Comparison of ENCODE assay signal across 9 cellular contexts in the genomic region with DNA sequence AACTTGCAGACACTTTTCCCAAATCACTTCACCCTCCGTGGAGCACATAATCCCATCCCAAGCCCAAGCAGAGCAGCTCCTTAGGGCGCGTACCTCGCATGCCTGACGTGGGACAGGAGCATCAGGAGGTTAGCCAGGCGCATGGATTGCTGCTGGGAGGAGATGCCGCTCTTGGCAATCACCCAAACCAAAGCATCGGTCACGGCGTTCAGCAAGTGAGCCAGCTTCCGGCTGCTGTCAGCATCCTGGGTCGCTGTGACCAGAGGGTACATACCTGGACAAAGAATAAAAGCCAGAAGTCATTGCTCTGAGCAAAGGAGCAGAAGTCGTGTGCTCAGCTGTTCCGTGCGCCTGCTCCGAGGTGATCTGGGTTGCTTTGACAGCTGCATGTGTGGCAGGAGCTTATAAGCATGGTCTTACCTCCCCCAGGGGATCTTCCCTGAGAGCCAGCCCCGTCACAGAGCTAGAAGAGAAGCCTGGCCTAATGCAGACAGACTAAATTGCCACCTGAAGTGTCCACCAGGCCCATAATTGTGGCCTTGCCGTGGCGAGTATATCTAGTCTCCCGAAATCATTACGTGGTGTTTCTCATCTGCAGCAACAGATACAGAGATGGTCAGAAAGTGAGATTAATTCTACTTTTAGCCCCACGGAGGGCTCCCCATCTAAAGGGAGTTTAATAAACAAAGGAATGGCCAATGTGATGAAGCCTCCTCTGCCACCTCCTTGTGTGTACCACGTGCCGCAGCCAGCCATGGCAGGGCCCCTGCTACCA. TPM values are rescaled to one million over a fixed set of nuclear protein-coding genes. Genes with fewer than 3 reads are reported as not detected.
DNase-seq lines count a peak whose midpoint lies in the region; ATAC-seq and TF ChIP-seq lines count a peak whose summit lies in the region.
"Had no signal": no experiment of that assay in that cellular context is flagged by ENCODE, and none has a peak within 500 bp of the region (broad histone marks: within the 10 kb centered on the region; RNA-seq: fewer than 3 reads in every experiment).

No MANE protein-coding gene starts in this region.

- H3K79me2 ChIP-seq in trophoblast cell (ENCODE audit: control insufficient read depth, insufficient read depth, low read length, poor library complexity), result no peaks in the 10 kb centered on the region

- peak; percentile 77 for DNase-seq in HK-2 (ENCODE audit: unreplicated experiment)
- no peak for DNase-seq in activated B cell treated with CpG ODN at 0.5 μM for 24 hours
- DNase-seq in trophoblast cell, result peak; percentile 9 to 36
- DNase-seq in NCI-H446 (lab: John Stamatoyannopoulos, UW), result no peak
- no peak for DNase-seq in RKO (ENCODE audit: low spot score)
- no peak for DNase-seq in activated naive CD4-positive, alpha-beta T cell (lab: John Stamatoyannopoulos, UW)

- POLR2A ChIA-PET in activated B cell treated with CpG ODN at 0.5 μM for 24 hours (lab: Charles Lee), result interaction anchor here (0.8 to 4.5 kb wide), 22 partner anchors 12 to 593 kb away, joined by 3 to 77 read pairs (median 6); a partner anchor contains a TSS

- peaks cover 3% of the 10 kb centered on the region in 2 experiments for H3K4me1 ChIP-seq in trophoblast cell (ENCODE audit: control insufficient read depth in 1 of 2, insufficient read depth in 2 of 2, low read length in 2 of 2)

- no peak for TF ChIP-seq CTCF in activated B cell treated with CpG ODN at 0.5 μM for 24 hours (IDR thresholded peaks at IDR 0.05)

- H3K4me3 Mint-ChIP-seq in activated B cell treated with CpG ODN at 0.5 μM for 24 hours, result peak overlapping the region; percentile 73

- H3K27me3 Mint-ChIP-seq in activated B cell treated with CpG ODN at 0.5 μM for 24 hours, result no peaks in the 10 kb centered on the region

- no peak overlapping the region for H4K91ac ChIP-seq in trophoblast cell (ENCODE audit: low read depth, low read length)

- H4K12ac ChIP-seq in trophoblast cell (ENCODE audit: low read depth, low read length), result no peak overlapping the region

- CTCF ChIA-PET in activated B cell treated with CpG ODN at 0.5 μM for 24 hours (lab: Charles Lee), result interaction anchor here (0.9 to 4.3 kb wide), 7 partner anchors 18 to 224 kb away, joined by 3 to 44 read pairs (median 5); a partner anchor contains a TSS

- no peak overlapping the region for H3K9ac ChIP-seq in trophoblast cell (ENCODE audit: low read length)

- peaks cover 75% of the 10 kb centered on the region for H3K4me1 Mint-ChIP-seq in activated B cell treated with CpG ODN at 0.5 μM for 24 hours

- no peaks in the 10 kb centered on the region for H3K79me1 ChIP-seq in trophoblast cell (ENCODE audit: low read length)

- no peaks in the 10 kb centered on the region for H3K27me3 ChIP-seq in trophoblast cell (ENCODE audit: insufficient read depth, low read length)
- H3K27me3 ChIP-seq: gastrocnemius medialis had no signal

- H3K18ac ChIP-seq in trophoblast cell (ENCODE audit: low read length), result no peak overlapping the region

- no peak overlapping the region for H3K14ac ChIP-seq in trophoblast cell (ENCODE audit: low read length)

- H3K27ac ChIP-seq in trophoblast cell (ENCODE audit: low read depth, low read length), result no peak overlapping the region

- no peaks in the 10 kb centered on the region for H3K9me3 Mint-ChIP-seq in activated B cell treated with CpG ODN at 0.5 μM for 24 hours

- H3K27ac Mint-ChIP-seq in activated B cell treated with CpG ODN at 0.5 μM for 24 hours, result peak overlapping the region; percentile 97

- no peak overlapping the region for H3K4me3 ChIP-seq in trophoblast cell (ENCODE audit: low read depth, low read length)
- H3K4me3 ChIP-seq: gastrocnemius medialis had no signal

- peaks cover 4 to 5% of the 10 kb centered on the region in 2 experiments for H3K36me3 ChIP-seq in trophoblast cell (ENCODE audit: control insufficient read depth in 1 of 2, insufficient read depth in 2 of 2, low read length in 2 of 2)
- H3K36me3 ChIP-seq: gastrocnemius medialis had no signal

- H3K9me3 ChIP-seq in trophoblast cell (ENCODE audit: insufficient read depth, low read depth, low read length), result peaks cover 3% of the 10 kb centered on the region
- H3K9me3 ChIP-seq: gastrocnemius medialis had no signal

- no peak overlapping the region for H2BK120ac ChIP-seq in trophoblast cell (ENCODE audit: insufficient read depth, low read length, poor library complexity)

- no peak overlapping the region for H3K4me2 ChIP-seq in trophoblast cell (ENCODE audit: low read length)

- no peak overlapping the region for H2BK12ac ChIP-seq in trophoblast cell (ENCODE audit: low read length)

- no peak overlapping the region for H2AK5ac ChIP-seq in trophoblast cell (ENCODE audit: low read length)

- ATAC-seq in GM18907 (IDR thresholded peaks at IDR 0.05; ENCODE audit: unreplicated experiment), result peak; percentile 8
- ATAC-seq in activated B cell treated with CpG ODN at 0.5 μM for 24 hours (ENCODE audit: low read depth), result peak; percentile 22
- no peak for ATAC-seq in GM19324 (IDR thresholded peaks at IDR 0.05; ENCODE audit: low FRiP score, unreplicated experiment)
- ATAC-seq: gastrocnemius medialis had no signal

- peaks cover 7% of the 10 kb centered on the region for H3K36me3 Mint-ChIP-seq in activated B cell treated with CpG ODN at 0.5 μM for 24 hours (ENCODE audit: low read depth)

- intact Hi-C loops in activated B cell treated with CpG ODN at 0.5 μM for 24 hours (cut with micrococcal nuclease), result loop anchor here (1.0 to 5.0 kb wide), 6 partner anchors 26 to 972 kb away; a partner anchor contains a TSS

- no peak overlapping the region for H3K23ac ChIP-seq in trophoblast cell (ENCODE audit: low read length)

- WGBS in trophoblast cell (ENCODE audit: extremely low coverage, insufficient coverage, insufficient read length), result no CpG with 5 or more reads among the region's 24 CpGs

- H3K4ac ChIP-seq in trophoblast cell (ENCODE audit: low read depth, low read length), result no peak overlapping the region

- H4K8ac ChIP-seq in trophoblast cell (ENCODE audit: low read depth, low read length), result no peak overlapping the region

- H2AFZ ChIP-seq in trophoblast cell (ENCODE audit: insufficient read depth, low read length, poor library complexity), result no peak overlapping the region

- H2BK5ac ChIP-seq in trophoblast cell (ENCODE audit: low read depth, low read length, poor library complexity), result no peak overlapping the region

RNA-seq across cellular contexts. Expression of a gene that starts 59.1 kb away (rescaled TPM):
- total RNA-seq in activated B cell treated with CpG ODN at 0.5 μM for 24 hours, result 17.0 and 23.2 TPM in 2 replicates
- polyA plus RNA-seq in trophoblast cell (2013), result 0.03 and 0.06 TPM in 2 replicates

Comparison
In these comparisons a context has a peak if more than half of its experiments do, and no peak if none do; other contexts are left out.
1. DNase-seq: peak in HK-2 (single experiment) and trophoblast cell (2 of 2); none in activated B cell treated with CpG ODN at 0.5 μM for 24 hours (single experiment), NCI-H446 (0 of 2), RKO (single experiment) and activated naive CD4-positive, alpha-beta T cell (0 of 4).